ENCODE assay signal across 7 cellular contexts in the genomic region with DNA sequence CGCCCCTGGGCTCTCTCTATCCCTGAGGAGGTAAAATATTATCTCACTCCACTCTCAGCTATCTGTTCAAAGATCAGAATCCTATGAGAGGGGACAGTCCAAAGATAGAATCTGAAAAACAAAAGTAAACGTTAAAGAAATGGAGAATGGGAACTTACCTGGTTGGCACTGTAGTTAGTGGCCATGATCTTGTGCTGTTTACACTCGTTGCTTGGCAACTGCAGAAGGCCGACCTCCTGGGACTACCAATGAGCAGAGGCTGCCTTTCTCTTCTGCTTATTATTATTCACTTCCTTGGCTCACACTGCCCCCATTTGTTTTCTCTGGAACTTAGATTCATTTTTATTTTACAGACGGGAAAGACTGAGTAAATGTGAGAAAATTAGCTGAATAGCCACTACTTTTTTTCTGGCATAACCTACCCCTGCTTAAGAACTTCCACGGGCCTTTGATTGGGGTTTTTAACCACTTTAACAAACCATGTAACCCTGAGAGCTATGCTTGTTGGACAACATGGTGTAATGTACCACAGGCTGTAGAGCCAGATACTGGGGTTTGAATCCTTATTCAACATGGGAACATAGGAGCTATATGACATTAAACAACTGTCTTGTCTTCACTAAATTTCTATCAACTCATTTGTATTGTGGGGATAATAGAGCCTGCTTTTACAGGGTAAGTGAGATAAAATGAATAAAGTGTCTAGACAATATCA. TPM values are rescaled to one million over a fixed set of nuclear protein-coding genes. Genes with fewer than 3 reads are reported as not detected.
DNase-seq lines count a peak whose midpoint lies in the region; ATAC-seq and TF ChIP-seq lines count a peak whose summit lies in the region.

A gene with protein sequence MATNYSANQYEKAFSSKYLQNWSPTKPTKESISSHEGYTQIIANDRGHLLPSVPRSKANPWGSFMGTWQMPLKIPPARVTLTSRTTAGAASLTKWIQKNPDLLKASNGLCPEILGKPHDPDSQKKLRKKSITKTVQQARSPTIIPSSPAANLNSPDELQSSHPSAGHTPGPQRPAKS (minus strand): TSS at position 193 of the 715 bp plus-strand sequence. CDS start 8 bp downstream, at position 185.

- DNase-seq in GM04503 (ENCODE audit: low read depth), result peak; percentile 22
- peak; percentile 55 for DNase-seq in HuH-7 (ENCODE audit: low spot score)
- DNase-seq in anterior cingulate cortex (lab: John Stamatoyannopoulos, UW), result peak in 40 of 58 donors; percentile 4 to 82 (median 34)
- peak; percentile 79 for DNase-seq in right atrium auricular region (ENCODE audit: low spot score)
- peak; percentile 51 for DNase-seq in putamen (ENCODE audit: low spot score)

- ATAC-seq in GM21717 (IDR thresholded peaks at IDR 0.05; ENCODE audit: unreplicated experiment), result peak; percentile 85

- H3K4me3 ChIP-seq in OCI-LY3 (ENCODE audit: low read length) (no peak within 1 kb of the TSS), right atrium auricular region (no peak within 1 kb of the TSS)

- H3K79me2 ChIP-seq in OCI-LY3 (ENCODE audit: low read length), result no peaks in the 10 kb centered on the region

- H3K27ac ChIP-seq in OCI-LY3 (ENCODE audit: low read length) (no peak within 1 kb of the TSS), right atrium auricular region (peak within 1 kb of the TSS; percentile 40 to 42)

- no peak within 1 kb of the TSS for H2AFZ ChIP-seq in OCI-LY3 (ENCODE audit: low read depth, low read length)

- peaks cover 9% of the 10 kb centered on the region for H3K4me1 ChIP-seq in OCI-LY3 (ENCODE audit: low read length)
- peaks cover 0 to 10% of the 10 kb centered on the region in 2 donors for H3K4me1 ChIP-seq in right atrium auricular region

- H3K36me3 ChIP-seq in OCI-LY3 (replicated peaks; ENCODE audit: low read depth, low read length) (peaks cover 11% of the 10 kb centered on the region), right atrium auricular region (no peaks in the 10 kb centered on the region)

- H3K27me3 ChIP-seq in OCI-LY3 (ENCODE audit: low read depth, low read length) (no peaks in the 10 kb centered on the region), right atrium auricular region (no peaks in the 10 kb centered on the region)

- H3K4me2 ChIP-seq in OCI-LY3 (ENCODE audit: low read length), result no peak within 1 kb of the TSS

- H3K9me3 ChIP-seq in OCI-LY3 (ENCODE audit: insufficient read depth, low read length) (no peaks in the 10 kb centered on the region), right atrium auricular region (no peaks in the 10 kb centered on the region)

- H3K9ac ChIP-seq in OCI-LY3 (ENCODE audit: low read length), result no peak within 1 kb of the TSS

- no peaks in the 10 kb centered on the region for H4K20me1 ChIP-seq in OCI-LY3 (ENCODE audit: insufficient read depth, low read length)

- TF ChIP-seq CTCF in OCI-LY3 (IDR thresholded peaks at IDR 0.05; ENCODE audit: low read depth, low read length) (peak; percentile 34), right atrium auricular region (IDR thresholded peaks at IDR 0.05) (peak in 1 of 2 donors; percentile 41)

RNA-seq across cellular contexts. Expression of the gene that starts here (rescaled TPM):
- not detected for total RNA-seq in right atrium auricular region

Comparison
In these comparisons a context has a peak if more than half of its experiments do, and no peak if none do; other contexts are left out.
1. Peak in DNase-seq and H3K27ac ChIP-seq in right atrium auricular region; RNA of the gene not detected or under 1 TPM.
2. DNase-seq: peak in every context shown above with its lines; median percentile 79 in right atrium auricular region; 55 in HuH-7; 51 in putamen; 34 in anterior cingulate cortex; 22 in GM04503.